10 cellular contexts compared by ENCODE assay signal in genomic region chr22:50545522-50546325, GRCh38. TPM values are rescaled to one million over a fixed set of nuclear protein-coding genes. Genes with fewer than 3 reads are reported as not detected.
DNase-seq lines count a peak whose midpoint lies in the region; ATAC-seq and TF ChIP-seq lines count a peak whose summit lies in the region.
"Had no signal": no experiment of that assay in that cellular context is flagged by ENCODE, and none has a peak within 500 bp of the region (broad histone marks: within the 10 kb centered on the region; RNA-seq: fewer than 3 reads in every experiment).

TSS of gene KLHDC7B (plus strand) at chr22:50545899. CDS start at chr22:50546244, 345 bp downstream.

- H3K27me3 ChIP-seq in upper lobe of left lung, result peaks cover 0 to 29% (median 9%) of the 10 kb centered on the region in 4 donors

- 68 to 79% methylated on average over 7 of the region's 10 CpGs for WGBS in upper lobe of left lung, 2 donors

- H3K4me3 ChIP-seq in WI38 (ENCODE audit: low read depth, low read length) (no peak within 1 kb of the TSS), upper lobe of left lung (no peak within 1 kb of the TSS)

- DNase-seq in activated T-cell treated with anti-CD3 and anti-CD28 coated beads, Interleukin-2, amount 50 U/mL, for 4 hours, result no peak
- DNase-seq in activated T-cell treated with anti-CD3 and anti-CD28 coated beads for 4 hours (no peak), fibroblast of peridontal ligament (ENCODE audit: extremely low read depth) (peak; percentile 46), upper lobe of left lung (peak in 1 of 2 donors; percentile 60), Right ventricle myocardium superior (no peak), head of caudate nucleus (no peak)
- DNase-seq: anterior cingulate cortex had no signal

- H3K9me3 Mint-ChIP-seq in activated T-cell treated with anti-CD3 and anti-CD28 coated beads, Interleukin-2, amount 50 U/mL, for 4 hours, result no peaks in the 10 kb centered on the region

- peaks cover 58% of the 10 kb centered on the region for H3K4me1 Mint-ChIP-seq in activated T-cell treated with anti-CD3 and anti-CD28 coated beads, Interleukin-2, amount 50 U/mL, for 4 hours (ENCODE audit: low read depth)

- H3K36me3 Mint-ChIP-seq in activated T-cell treated with anti-CD3 and anti-CD28 coated beads, Interleukin-2, amount 50 U/mL, for 4 hours (ENCODE audit: insufficient read depth), result no peaks in the 10 kb centered on the region

- H3K4me1 ChIP-seq in upper lobe of left lung, result peaks cover 29 to 62% (median 45%) of the 10 kb centered on the region in 4 donors

- H3K27ac ChIP-seq in upper lobe of left lung, result peak within 1 kb of the TSS; percentile 68 to 98 (median 94)

- H3K4me3 Mint-ChIP-seq in activated T-cell treated with anti-CD3 and anti-CD28 coated beads, Interleukin-2, amount 50 U/mL, for 4 hours, result peak within 1 kb of the TSS; percentile 61

- H3K27me3 Mint-ChIP-seq in activated T-cell treated with anti-CD3 and anti-CD28 coated beads, Interleukin-2, amount 50 U/mL, for 4 hours (ENCODE audit: low read depth), result no peaks in the 10 kb centered on the region

- ATAC-seq in activated T-cell treated with anti-CD3 and anti-CD28 coated beads, Interleukin-2, amount 50 U/mL, for 4 hours, result peak; percentile 15 to 25
- ATAC-seq in upper lobe of left lung (ENCODE audit: low FRiP score in 2 of 2), result no peak
- ATAC-seq in Right ventricle myocardium superior (ENCODE audit: poor library complexity), result no peak
- ATAC-seq in HG03342 (IDR thresholded peaks at IDR 0.05; ENCODE audit: unreplicated experiment), result no peak

- TF ChIP-seq CTCF in WI38 (IDR thresholded peaks at IDR 0.05; ENCODE audit: low read depth, low read length), result 0 out of 2 replicates have a peak, but pooled peaks have one; percentile 15
- no peak for TF ChIP-seq CTCF in upper lobe of left lung (IDR thresholded peaks at IDR 0.05)

- H3K36me3 ChIP-seq in upper lobe of left lung, result no peaks in the 10 kb centered on the region

- TF ChIP-seq POLR2A in upper lobe of left lung (IDR thresholded peaks at IDR 0.05), result no peak

- TF ChIP-seq EP300 in upper lobe of left lung (IDR thresholded peaks at IDR 0.05), result no peak

- intact Hi-C loops in Right ventricle myocardium superior (cut with DNase I) (no loop called here), head of caudate nucleus (cut with DNase I) (no loop called here)

- H3K9me3 ChIP-seq in upper lobe of left lung, result no peaks in the 10 kb centered on the region

RNA-seq across cellular contexts. Expression of gene KLHDC7B, which starts in this region (rescaled TPM):
- total RNA-seq in activated T-cell treated with anti-CD3 and anti-CD28 coated beads, Interleukin-2, amount 50 U/mL, for 4 hours, result 1 to 10 TPM; 5.4 to 7.4 (median 6.4) TPM
- 1 to 10 TPM in 2 of 6 donors, under 1 TPM in 2, not detected in 2; 0.39 to 1.5 (median 0.81) TPM for total RNA-seq in upper lobe of left lung
- total RNA-seq in Right ventricle myocardium superior, result not detected
- total RNA-seq: lung microvascular endothelial cell had no signal

Comparison
In these comparisons a context has a peak if more than half of its experiments do, and no peak if none do; other contexts are left out.
1. ATAC-seq: peak in activated T-cell treated with anti-CD3 and anti-CD28 coated beads, Interleukin-2, amount 50 U/mL, for 4 hours (2 of 2); none in upper lobe of left lung (0 of 2), Right ventricle myocardium superior (single experiment) and HG03342 (single experiment).